ENCODE assay signal across 25 cellular contexts in the genomic region with DNA sequence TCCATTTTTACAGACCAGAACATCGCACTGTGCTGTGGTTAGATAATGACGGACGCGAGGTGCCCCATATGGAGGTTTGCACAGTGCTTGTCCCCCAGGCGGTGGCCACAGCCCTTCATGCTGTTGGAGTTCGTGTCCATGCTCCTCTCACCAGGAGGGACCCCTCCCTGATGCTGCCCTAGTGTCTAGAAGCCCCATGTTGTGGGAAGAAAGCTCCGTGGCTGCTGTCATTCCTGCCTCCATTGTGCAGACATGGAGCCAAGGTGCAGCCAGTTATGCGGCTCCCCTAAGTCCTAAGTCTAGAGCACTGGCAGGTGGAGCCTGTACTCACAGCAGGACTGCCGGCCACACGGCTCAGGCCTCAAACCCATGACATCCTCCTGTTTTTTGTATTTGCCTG.
A peak's percentile ranks its signal among the peaks of the same experiment; 100 is the strongest.
DNase-seq lines count a peak whose midpoint lies in the region; ATAC-seq, FAIRE-seq and TF ChIP-seq lines count a peak whose summit lies in the region.
"Had no signal": no experiment of that assay in that cellular context is flagged by ENCODE, and none has a peak within 500 bp of the region (broad histone marks: within the 10 kb centered on the region; RNA-seq: fewer than 3 reads in every experiment).

No MANE protein-coding gene starts in this region.

- H3K36me3 ChIP-seq in HepG2 (replicated peaks in 1 of 2; ENCODE audit: control insufficient read depth in 1 of 2, insufficient read depth in 2 of 2, low read length in 2 of 2) (no peaks in the 10 kb centered on the region), right lobe of liver (no peaks in the 10 kb centered on the region), esophagus muscularis mucosa (no peaks in the 10 kb centered on the region)
- H3K36me3 ChIP-seq: BE2C; BLaER1 treated with 17β-estradiol and CSF1 and Interleukin-3, amounts not matched to agents 10 nM and 100 nM had no signal

- H3K4me3 ChIP-seq in HepG2 (replicated peaks in 1 of 3; ENCODE audit: insufficient read depth in 1 of 3, low read depth in 2 of 3, low read length in 3 of 3), result no peak overlapping the region
- H3K4me3 ChIP-seq in right lobe of liver, result no peak overlapping the region
- H3K4me3 ChIP-seq in esophagus muscularis mucosa, result no peak overlapping the region
- H3K4me3 ChIP-seq: A549; BLaER1 treated with 17β-estradiol and CSF1 and Interleukin-3, amounts not matched to agents 10 nM and 100 nM; GM12878; GM23248 had no signal

- DNase-seq in HepG2 (ENCODE audit: low spot score) (no peak), right lobe of liver (no peak), esophagus muscularis mucosa (ENCODE audit: extremely low spot score) (peak; percentile 75), mesenteric fat pad (ENCODE audit: low spot score) (peak; percentile 45), SK-N-DZ (ENCODE audit: low spot score) (no peak)
- DNase-seq: 8988T; ACHN; AML-193; BE2C; CD4-positive, alpha-beta T cell; CD8-positive, alpha-beta memory T cell; DMS 273 treated with DMSO at 0.1 percent for 48 hours; DMS79; EL; GDM1; GM23248; H9 had no signal

- no TSS peak for BruUV-seq in HepG2 (replicated peaks; lab: Mats Ljungman, UMichigan)

- H3K27ac ChIP-seq in HepG2 (ENCODE audit: extremely low read length, insufficient read depth, low read length), result no peak overlapping the region
- no peak overlapping the region for H3K27ac ChIP-seq in right lobe of liver
- no peak overlapping the region for H3K27ac ChIP-seq in esophagus muscularis mucosa (replicated peaks in 1 of 4)
- H3K27ac ChIP-seq: A549; BLaER1 treated with 17β-estradiol and CSF1 and Interleukin-3, amounts not matched to agents 10 nM and 100 nM; GM23248 had no signal

- H3K4me1 ChIP-seq in HepG2 (ENCODE audit: insufficient read depth, low read length), result no peaks in the 10 kb centered on the region
- no peaks in the 10 kb centered on the region for H3K4me1 ChIP-seq in right lobe of liver
- H3K4me1 ChIP-seq in esophagus muscularis mucosa, result no peaks in the 10 kb centered on the region
- H3K4me1 ChIP-seq: A549; BLaER1 treated with 17β-estradiol and CSF1 and Interleukin-3, amounts not matched to agents 10 nM and 100 nM had no signal

- no peak overlapping the region for H3K9ac ChIP-seq in HepG2 (ENCODE audit: insufficient read depth, low read depth, low read length)
- H3K9ac ChIP-seq: BLaER1 treated with 17β-estradiol and CSF1 and Interleukin-3, amounts not matched to agents 10 nM and 100 nM; GM23248 had no signal

- H4K20me1 ChIP-seq in HepG2 (ENCODE audit: insufficient read depth, low read length), result no peaks in the 10 kb centered on the region
- H4K20me1 ChIP-seq: BLaER1 treated with 17β-estradiol and CSF1 and Interleukin-3, amounts not matched to agents 10 nM and 100 nM had no signal

- ATAC-seq in HepG2, result peak; percentile 31; the same call in 2 of the 3 replicates
- no peak for ATAC-seq in right lobe of liver
- no peak for ATAC-seq in HG02852 (IDR thresholded peaks at IDR 0.05; ENCODE audit: unreplicated experiment)
- ATAC-seq in GM19035 (IDR thresholded peaks at IDR 0.05; ENCODE audit: unreplicated experiment), result no peak
- ATAC-seq: GM12878, HCT116 had no signal

- TF ChIP-seq POLR2A in HepG2 (IDR thresholded peaks at IDR 0.05; ENCODE audit: insufficient read depth in 1 of 2, low read depth in 2 of 2, low read length in 2 of 2) (no peak), right lobe of liver (IDR thresholded peaks at IDR 0.05) (no peak), esophagus muscularis mucosa (IDR thresholded peaks at IDR 0.05; ENCODE audit: low read depth) (no peak)

- TF ChIP-seq CTCF in HepG2 (CRISPR knock-in tag; IDR thresholded peaks at IDR 0.05), result no peak
- TF ChIP-seq CTCF in right lobe of liver (IDR thresholded peaks at IDR 0.05), result no peak
- TF ChIP-seq CTCF in esophagus muscularis mucosa (IDR thresholded peaks at IDR 0.05), result no peak

- no peak overlapping the region for H2AFZ ChIP-seq in HepG2 (ENCODE audit: low read length)
- H2AFZ ChIP-seq: GM23248 had no signal

- POLR2A ChIA-PET in HepG2 (lab: Yijun Ruan, JAX), result no interaction called here

- 22% methylated on average over 10 of the region's 10 CpGs for WGBS in HepG2 (ENCODE audit: low lambda C conversion rate)
- 89% methylated on average over 4 of the region's 10 CpGs for WGBS in right lobe of liver (ENCODE audit: insufficient coverage, low coverage, low lambda C conversion rate, missing lambda C conversion rate)
- WGBS in esophagus muscularis mucosa, result 82% methylated on average over 9 of the region's 10 CpGs

- TF ChIP-seq RAD21 in HepG2 (CRISPR knock-in tag; IDR thresholded peaks at IDR 0.05), result no peak

- FAIRE-seq in HepG2 (lab: Jason Lieb, UNC), result no peak
- FAIRE-seq: A549, D721Med, GM12878, H1 had no signal

- in situ Hi-C loops in HepG2 (cut with HindIII; ENCODE audit: extremely low pct_ligation_motif_present, low pct_unique_long_range_greater_than_20kb), result no loop called here

- intact Hi-C loops in HepG2 (cut with micrococcal nuclease; ENCODE audit: unreplicated experiment) (no loop called here), right lobe of liver (cut with DNase I) (no loop called here), esophagus muscularis mucosa (cut with DNase I) (no loop called here)

- CTCF ChIA-PET in HepG2 (lab: Yijun Ruan, JAX; ENCODE audit: low intra/inter-chr PET ratio, low total read pairs), result no interaction called here

- H3K27me3 ChIP-seq in HepG2 (ENCODE audit: control insufficient read depth in 1 of 2, insufficient read depth in 2 of 2, low read length in 2 of 2) (peaks cover 4 to 33% of the 10 kb centered on the region in 2 experiments), right lobe of liver (no peaks in the 10 kb centered on the region), esophagus muscularis mucosa (no peaks in the 10 kb centered on the region)
- H3K27me3 ChIP-seq: BE2C; BLaER1 treated with 17β-estradiol and CSF1 and Interleukin-3, amounts not matched to agents 10 nM and 100 nM had no signal

- no peaks in the 10 kb centered on the region for H3K79me2 ChIP-seq in HepG2 (ENCODE audit: insufficient read depth, low read length)

- H3K9me3 ChIP-seq in HepG2 (ENCODE audit: low read length) (no peaks in the 10 kb centered on the region), right lobe of liver (no peaks in the 10 kb centered on the region), esophagus muscularis mucosa (peaks cover 0 to 10% (median 3%) of the 10 kb centered on the region in 4 donors)
- H3K9me3 ChIP-seq: BE2C had no signal

- TF ChIP-seq EP300 in HepG2 (IDR thresholded peaks at IDR 0.05; ENCODE audit: low read depth in 2 of 2, low read length in 2 of 2) (no peak), HepG2 (CRISPR knock-in tag; IDR thresholded peaks at IDR 0.05; ENCODE audit: borderline replicate concordance) (no peak), esophagus muscularis mucosa (IDR thresholded peaks at IDR 0.05) (no peak)

- no peak overlapping the region for H3K4me2 ChIP-seq in HepG2 (ENCODE audit: low read depth, low read length)
- H3K4me2 ChIP-seq: A549; BLaER1 treated with 17β-estradiol and CSF1 and Interleukin-3, amounts not matched to agents 10 nM and 100 nM had no signal

TF ChIP-seq in HepG2, 621 proteins besides CTCF, POLR2A, EP300 and RAD21:
- TF ChIP-seq SIN3B (IDR thresholded peaks at IDR 0.05; ENCODE audit: low read length) (no peak), SP5 (CRISPR knock-in tag; IDR thresholded peaks at IDR 0.05; ENCODE audit: borderline replicate concordance, low read depth) (no peak), ETV5 (CRISPR knock-in tag; IDR thresholded peaks at IDR 0.05; ENCODE audit: borderline replicate concordance) (no peak), ZSCAN29 (CRISPR knock-in tag; conservative IDR thresholded peaks at IDR 0.05) (no peak), ERF (CRISPR knock-in tag; IDR thresholded peaks at IDR 0.05) (no peak), ZNF143 (CRISPR knock-in tag; IDR thresholded peaks at IDR 0.05) (no peak), ZNF501 (CRISPR knock-in tag; IDR thresholded peaks at IDR 0.05) (no peak), BRD4 (CRISPR knock-in tag; IDR thresholded peaks at IDR 0.05) (no peak), CBX5 (CRISPR knock-in tag; IDR thresholded peaks at IDR 0.05; ENCODE audit: borderline replicate concordance) (no peak)
- TF ChIP-seq, protein P1, sequence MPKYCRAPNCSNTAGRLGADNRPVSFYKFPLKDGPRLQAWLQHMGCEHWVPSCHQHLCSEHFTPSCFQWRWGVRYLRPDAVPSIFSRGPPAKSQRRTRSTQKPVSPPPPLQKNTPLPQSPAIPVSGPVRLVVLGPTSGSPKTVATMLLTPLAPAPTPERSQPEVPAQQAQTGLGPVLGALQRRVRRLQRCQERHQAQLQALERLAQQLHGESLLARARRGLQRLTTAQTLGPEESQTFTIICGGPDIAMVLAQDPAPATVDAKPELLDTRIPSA (CRISPR knock-in tag; IDR thresholded peaks at IDR 0.05; ENCODE audit: borderline replicate concordance), result no peak

Comparison
In these comparisons a context has a peak if more than half of its experiments do, and no peak if none do; other contexts are left out.
1. DNase-seq: peak in esophagus muscularis mucosa (single experiment) and mesenteric fat pad (single experiment); none in HepG2 (single experiment), right lobe of liver (0 of 3) and SK-N-DZ (single experiment).